Comparison of ENCODE assay signal across 8 cellular contexts in the genomic region with DNA sequence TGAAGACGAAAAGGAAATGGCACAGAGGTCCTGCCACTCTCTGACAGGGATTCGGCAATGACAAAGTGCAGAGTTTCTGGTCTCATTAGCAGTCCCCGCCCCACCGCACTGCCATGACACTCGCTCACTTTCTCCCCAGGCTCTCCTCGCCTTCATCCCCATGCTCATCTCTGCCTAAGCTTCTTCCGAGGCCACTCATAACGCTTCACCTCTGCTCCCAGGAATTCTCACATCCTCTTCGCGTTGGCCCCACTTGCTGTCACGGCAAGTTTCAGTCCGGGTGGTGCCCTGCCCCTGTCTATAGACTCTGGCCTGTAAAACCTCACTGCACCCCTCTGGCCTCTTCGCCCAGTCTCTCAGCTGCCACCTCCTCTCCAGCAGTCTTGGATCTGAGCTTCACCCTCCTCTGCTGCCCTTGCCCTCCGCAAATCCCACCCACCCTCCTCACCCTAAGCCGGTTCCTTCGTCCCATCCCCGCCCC. TPM values are rescaled to one million over a fixed set of nuclear protein-coding genes. Genes with fewer than 3 reads are reported as not detected.
DNase-seq lines count a peak whose midpoint lies in the region; ATAC-seq, FAIRE-seq and TF ChIP-seq lines count a peak whose summit lies in the region.

No MANE protein-coding gene starts in this region.

- H3K9me3 ChIP-seq in AG04450 (ENCODE audit: control insufficient read depth, insufficient read depth, low read length) = no peaks in the 10 kb centered on the region
- no peaks in the 10 kb centered on the region for H3K9me3 ChIP-seq in SU-DHL-6 (ENCODE audit: insufficient read depth, low read length)
- H3K9me3 ChIP-seq in GM12878 (replicated peaks; ENCODE audit: control insufficient read depth, insufficient read depth, low read length) = no peaks in the 10 kb centered on the region

- TF ChIP-seq CTCF in AG04450 (IDR thresholded peaks at IDR 0.05; ENCODE audit: low read depth, low read length) = no peak
- no peak for TF ChIP-seq CTCF in SU-DHL-6 (IDR thresholded peaks at IDR 0.05; ENCODE audit: insufficient read depth, low read length, poor library complexity, severe bottlenecking)
- no peak for TF ChIP-seq CTCF in GM12878 (IDR thresholded peaks at IDR 0.05 in 2 of 3, conservative IDR thresholded peaks at IDR 0.05 in 1 of 3; ENCODE audit: control insufficient read depth in 2 of 3, extremely low read depth in 1 of 3, insufficient read depth in 1 of 3, low read depth in 3 of 3, low read length in 3 of 3)

- in situ Hi-C loops in GM12878 (cut with MboI) = no loop called here

- DNase-seq in AG04450 (ENCODE audit: low read depth, low spot score) (no peak), GM12878 (ENCODE audit: low read depth, low spot score) (no peak), iPS-NIHi11 (ENCODE audit: low spot score) (peak; percentile 43)
- DNase-seq in stimulated activated CD4-positive, alpha-beta T cell treated with anti-CD3 and anti-CD28 coated beads, Interleukin-12 subunit alpha, Interleukin-12 subunit beta, amount 100 ng/mL, for 48 hours (ENCODE audit: low read depth in 2 of 3, low spot score in 1 of 3) = peak; percentile 25 to 63 (median 36)

- H3K4me2 ChIP-seq in SU-DHL-6 (ENCODE audit: low read depth, low read length, poor library complexity, severe bottlenecking) (peak overlapping the region; percentile 75), GM12878 (ENCODE audit: control insufficient read depth, insufficient read depth) (peak overlapping the region; percentile 68)

- TF ChIP-seq POLR2A in GM12878 (IDR thresholded peaks at IDR 0.05; ENCODE audit: low read depth, low read length) = peak; percentile 5; the same call in 1 of the 2 replicates

- H2AFZ ChIP-seq in SU-DHL-6 (ENCODE audit: low read depth, low read length, severe bottlenecking) (peak overlapping the region; percentile 62), GM12878 (ENCODE audit: control insufficient read depth, low read depth, low read length) (no peak overlapping the region; the same call in 1 of the 2 replicates)

- H3K4me3 ChIP-seq in AG04450 (ENCODE audit: low read depth, low read length) (peak overlapping the region; percentile 80), SU-DHL-6 (ENCODE audit: insufficient read depth, low read length, poor library complexity, severe bottlenecking) (peak overlapping the region; percentile 91), GM12878 (peak overlapping the region; percentile 81)

- peaks cover 30% of the 10 kb centered on the region for H3F3A ChIP-seq in SU-DHL-6 (ENCODE audit: insufficient read depth)

- ATAC-seq in GM21515 (IDR thresholded peaks at IDR 0.05; ENCODE audit: unreplicated experiment) (peak; percentile 16), GM12878 (peak; percentile 55), HG03565 (IDR thresholded peaks at IDR 0.05; ENCODE audit: unreplicated experiment) (no peak), GM21528 (IDR thresholded peaks at IDR 0.05; ENCODE audit: low FRiP score, unreplicated experiment) (no peak)

- peak overlapping the region; percentile 85 for H3K9ac ChIP-seq in SU-DHL-6 (ENCODE audit: low read length)
- peak overlapping the region; percentile 91 for H3K9ac ChIP-seq in GM12878 (ENCODE audit: control insufficient read depth, insufficient read depth, low read length)

- CTCF ChIA-PET in AG04450 (lab: Charles Lee) = interaction anchor here (0.6 to 1.2 kb wide), 2 partner anchors 60 to 137 kb away, joined by 3 to 4 read pairs; no protein-coding TSS in a partner anchor
- CTCF ChIA-PET in GM12878 (lab: Yijun Ruan, JAX) = interaction anchor here (0.9 to 5.4 kb wide), 8 partner anchors 11 to 137 kb away, joined by 3 to 37 read pairs (median 4); a partner anchor contains a TSS

- H3K79me2 ChIP-seq in SU-DHL-6 (ENCODE audit: insufficient read depth, low read length) = peaks cover 36% of the 10 kb centered on the region
- peaks cover 54% of the 10 kb centered on the region for H3K79me2 ChIP-seq in GM12878 (ENCODE audit: control insufficient read depth, insufficient read depth, low read length)

- H3K27me3 ChIP-seq in AG04450 (ENCODE audit: control insufficient read depth, insufficient read depth, low read length) (no peaks in the 10 kb centered on the region), SU-DHL-6 (ENCODE audit: low read length) (no peaks in the 10 kb centered on the region), GM12878 (replicated peaks in 1 of 2; ENCODE audit: control insufficient read depth in 2 of 2, insufficient read depth in 2 of 2, low read length in 1 of 2) (no peaks in the 10 kb centered on the region)

- TF ChIP-seq EP300 in GM12878 (IDR thresholded peaks at IDR 0.05; ENCODE audit: borderline replicate concordance in 1 of 2, control insufficient read depth in 1 of 2, low read depth in 2 of 2, low read length in 2 of 2) = peak in 1 of 2 experiments; percentile 38; a peak in 1 of 4 replicates

- RAD21 ChIA-PET in GM12878 (lab: Charles Lee; ENCODE audit: unreplicated experiment) = interaction anchor here (0.5 to 4.6 kb wide), 11 partner anchors 10 to 439 kb away, joined by 3 to 57 read pairs (median 5); a partner anchor contains a TSS

- H3K4me1 ChIP-seq in GM12878 (ENCODE audit: control insufficient read depth, insufficient read depth, low read length) = peaks cover 12% of the 10 kb centered on the region

- H3K27ac ChIP-seq in AG04450 (ENCODE audit: low read depth, low read length) (no peak overlapping the region), SU-DHL-6 (ENCODE audit: low read depth, low read length) (peak overlapping the region; percentile 91), GM12878 (ENCODE audit: control insufficient read depth, insufficient read depth) (peak overlapping the region; percentile 95)

- peak; percentile 83 for FAIRE-seq in GM12878 (lab: Jason Lieb, UNC)

- intact Hi-C loops in GM12878 (cut with micrococcal nuclease; ENCODE audit: unreplicated experiment) = loop anchor here (2.0 kb wide), 1 partner anchor 55 kb away; a partner anchor contains a TSS

- 0% methylated on average over 14 of the region's 17 CpGs for WGBS in GM12878 (ENCODE audit: insufficient coverage, insufficient replicate concordance, low lambda C conversion rate, missing lambda C conversion rate)

- H4K20me1 ChIP-seq in SU-DHL-6 (ENCODE audit: low read depth, low read length) (no peaks in the 10 kb centered on the region), GM12878 (ENCODE audit: control insufficient read depth, insufficient read depth) (no peaks in the 10 kb centered on the region)

- no peaks in the 10 kb centered on the region for H3K9me2 ChIP-seq in SU-DHL-6 (replicated peaks; ENCODE audit: insufficient read depth, low read length)

- SMC1A ChIA-PET in GM12878 (lab: Charles Lee; ENCODE audit: uncharacterized antibody, unreplicated experiment) = interaction anchor here (0.8 to 4.9 kb wide), 14 partner anchors 11 to 99 kb away, joined by 3 to 127 read pairs (median 4); no protein-coding TSS in a partner anchor

- H3K36me3 ChIP-seq in SU-DHL-6 (ENCODE audit: low read length) (no peaks in the 10 kb centered on the region), GM12878 (ENCODE audit: control insufficient read depth in 2 of 2, insufficient read depth in 2 of 2, low read length in 1 of 2) (peaks cover 0 to 6% of the 10 kb centered on the region in 2 experiments; a peak in 2 of 4 replicates)

- no peak for TF ChIP-seq RAD21 in GM12878 (IDR thresholded peaks at IDR 0.05; ENCODE audit: insufficient read depth, low read depth, low read length)

- BruUV-seq in GM12878 (replicated peaks; lab: Mats Ljungman, UMichigan) = no TSS peak

- POLR2A ChIA-PET in AG04450 (lab: Yijun Ruan, JAX) (interaction anchor here (0.9 to 1.0 kb wide), 2 partner anchors 24 to 53 kb away, joined by 3 to 4 read pairs; no protein-coding TSS in a partner anchor), GM12878 (lab: Charles Lee) (interaction anchor here (0.6 to 5.0 kb wide), 6 partner anchors 10 to 669 kb away, joined by 4 to 72 read pairs (median 12); no protein-coding TSS in a partner anchor)

RNA-seq across cellular contexts. Expression of a gene that starts 0.7 kb away (rescaled TPM):
- polyA plus RNA-seq in AG04450 (2011; rRNA removed) (8.8 and 9.4 TPM in 2 replicates), GM12878 (2011; rRNA removed) (15.6 and 24.0 TPM in 2 replicates), GM12878 (2014; fragmentation: Illumina TruSeq; extraction: Trizol) (36.9 and 37.1 TPM in 2 replicates), GM12878 (2014; fragmentation: Nextera tagmentation; extraction: Ambion mirVana) (10 to 100 TPM; 15.5 to 25.5 TPM), GM12878 (2014; rRNA removed) (55.8 and 61.4 TPM in 2 replicates), GM12878 (2016; fragmentation: Nextera tagmentation; extraction: Ambion mirVana) (10 to 100 TPM; 51.1 to 52.5 TPM)
- polyA minus RNA-seq in AG04450 (2011; rRNA and poly(A)+ RNA removed) = 19.7 and 20.0 TPM in 2 replicates
- total RNA-seq in GM12878 (2013; cell fraction: nucleolus; rRNA removed) = 111 and 115 TPM in 2 replicates
- total RNA-seq in GM12878 (2014; rRNA removed) (39.0 and 43.9 TPM in 2 replicates), GM12878 (2014; rRNA removed; fragmentation: Illumina TruSeq; extraction: Trizol) (27.1 and 28.1 TPM in 2 replicates), GM12878 (2021) (74.8 and 79.9 TPM in 2 replicates)
- 31.9 TPM for polyA plus RNA-seq in GM12878 (2011; ENCODE audit: low read depth)
- polyA plus RNA-seq in GM12878 (2011; cell fraction: cytosol; rRNA removed) = 25.5 and 30.7 TPM in 2 replicates
- polyA plus RNA-seq in GM12878 (2011; cell fraction: nucleus; rRNA removed) = 58.0 and 65.4 TPM in 2 replicates
- polyA plus RNA-seq in GM12878 (2012) = 32.0 and 41.2 TPM in 2 replicates
- polyA minus RNA-seq in GM12878 (2011; rRNA and poly(A)+ RNA removed) = 44.8 and 57.2 TPM in 2 replicates
- 17.2 and 25.2 TPM in 2 replicates for polyA minus RNA-seq in GM12878 (2011; cell fraction: cytosol; rRNA and poly(A)+ RNA removed)
- polyA minus RNA-seq in GM12878 (2011; cell fraction: nucleus; rRNA and poly(A)+ RNA removed) = 34.0 and 51.4 TPM in 2 replicates

RNA-seq across cellular contexts. Expression of a gene that starts 13.6 kb away (rescaled TPM):
- 55.8 and 65.5 TPM in 2 replicates for polyA plus RNA-seq in AG04450 (2011; rRNA removed)
- 28.6 and 44.8 TPM in 2 replicates for polyA minus RNA-seq in AG04450 (2011; rRNA and poly(A)+ RNA removed)
- total RNA-seq in GM12878 (2013; cell fraction: nucleolus; rRNA removed) = 25.4 and 27.5 TPM in 2 replicates
- 48.3 and 63.8 TPM in 2 replicates for total RNA-seq in GM12878 (2014; rRNA removed)
- total RNA-seq in GM12878 (2014; rRNA removed; fragmentation: Illumina TruSeq; extraction: Trizol) = 61.5 and 64.6 TPM in 2 replicates
- total RNA-seq in GM12878 (2021) = 64.6 and 71.3 TPM in 2 replicates
- polyA plus RNA-seq in GM12878 (2011; ENCODE audit: low read depth) = 15.6 TPM
- polyA plus RNA-seq in GM12878 (2011; rRNA removed) = 43.2 and 76.1 TPM in 2 replicates
- 10.8 and 19.8 TPM in 2 replicates for polyA plus RNA-seq in GM12878 (2011; cell fraction: cytosol; rRNA removed)
- 10.2 and 11.0 TPM in 2 replicates for polyA plus RNA-seq in GM12878 (2011; cell fraction: nucleus; rRNA removed)
- 26.0 and 32.2 TPM in 2 replicates for polyA plus RNA-seq in GM12878 (2012)
- polyA plus RNA-seq in GM12878 (2014; fragmentation: Illumina TruSeq; extraction: Trizol) = 82.3 and 101 TPM in 2 replicates
- 10 to 100 TPM; 25.5 to 35.5 TPM for polyA plus RNA-seq in GM12878 (2014; fragmentation: Nextera tagmentation; extraction: Ambion mirVana)
- polyA plus RNA-seq in GM12878 (2014; rRNA removed) = 54.2 and 65.6 TPM in 2 replicates
- 100 to 1,000 TPM in 1 of 2 experiments, 10 to 100 TPM in 1; 98.9 to 101 TPM for polyA plus RNA-seq in GM12878 (2016; fragmentation: Nextera tagmentation; extraction: Ambion mirVana)
- 22.0 and 35.8 TPM in 2 replicates for polyA minus RNA-seq in GM12878 (2011; rRNA and poly(A)+ RNA removed)
- 15.8 and 20.3 TPM in 2 replicates for polyA minus RNA-seq in GM12878 (2011; cell fraction: cytosol; rRNA and poly(A)+ RNA removed)
- 4.0 and 7.4 TPM in 2 replicates for polyA minus RNA-seq in GM12878 (2011; cell fraction: nucleus; rRNA and poly(A)+ RNA removed)

RNA-seq across cellular contexts. Expression of a gene that starts 55.0 kb away (rescaled TPM):
- polyA plus RNA-seq in AG04450 (2011; rRNA removed) (113 and 127 TPM in 2 replicates), GM12878 (2011; rRNA removed) (111 and 132 TPM in 2 replicates), GM12878 (2014; fragmentation: Illumina TruSeq; extraction: Trizol) (44.9 and 49.5 TPM in 2 replicates), GM12878 (2014; fragmentation: Nextera tagmentation; extraction: Ambion mirVana) (1 to 10 TPM; 3.9 to 7.3 TPM), GM12878 (2014; rRNA removed) (133 and 136 TPM in 2 replicates), GM12878 (2016; fragmentation: Nextera tagmentation; extraction: Ambion mirVana) (10 to 100 TPM; 26.6 to 26.8 TPM)
- polyA minus RNA-seq in AG04450 (2011; rRNA and poly(A)+ RNA removed) = 146 and 156 TPM in 2 replicates
- total RNA-seq in GM12878 (2013; cell fraction: nucleolus; rRNA removed) = 357 and 406 TPM in 2 replicates
- total RNA-seq in GM12878 (2014; rRNA removed) (39.8 and 44.6 TPM in 2 replicates), GM12878 (2014; rRNA removed; fragmentation: Illumina TruSeq; extraction: Trizol) (41.5 and 50.4 TPM in 2 replicates), GM12878 (2021) (40.0 and 48.3 TPM in 2 replicates)
- 22.3 TPM for polyA plus RNA-seq in GM12878 (2011; ENCODE audit: low read depth)
- polyA plus RNA-seq in GM12878 (2011; cell fraction: cytosol; rRNA removed) = 95.9 and 99.7 TPM in 2 replicates
- 131 and 218 TPM in 2 replicates for polyA plus RNA-seq in GM12878 (2011; cell fraction: nucleus; rRNA removed)
- 25.2 and 25.3 TPM in 2 replicates for polyA plus RNA-seq in GM12878 (2012)
- polyA minus RNA-seq in GM12878 (2011; rRNA and poly(A)+ RNA removed) = 169 and 228 TPM in 2 replicates
- 25.3 and 42.1 TPM in 2 replicates for polyA minus RNA-seq in GM12878 (2011; cell fraction: cytosol; rRNA and poly(A)+ RNA removed)
- polyA minus RNA-seq in GM12878 (2011; cell fraction: nucleus; rRNA and poly(A)+ RNA removed) = 61.1 and 89.3 TPM in 2 replicates

Comparison
In these comparisons a context has a peak if more than half of its experiments do, and no peak if none do; other contexts are left out.
1. DNase-seq: peak in iPS-NIHi11 (single experiment) and stimulated activated CD4-positive, alpha-beta T cell treated with anti-CD3 and anti-CD28 coated beads, Interleukin-12 subunit alpha, Interleukin-12 subunit beta, amount 100 ng/mL, for 48 hours (3 of 3); none in AG04450 (single experiment) and GM12878 (single experiment).
2. ATAC-seq: peak in GM21515 (single experiment) and GM12878 (single experiment); none in HG03565 (single experiment) and GM21528 (single experiment).
3. Peak in every context shown above with its lines, with median percentiles within 50 percentile points of each other: H3K4me3 ChIP-seq.